Comparison of ENCODE assay signal across 8 cellular contexts in the genomic region with DNA sequence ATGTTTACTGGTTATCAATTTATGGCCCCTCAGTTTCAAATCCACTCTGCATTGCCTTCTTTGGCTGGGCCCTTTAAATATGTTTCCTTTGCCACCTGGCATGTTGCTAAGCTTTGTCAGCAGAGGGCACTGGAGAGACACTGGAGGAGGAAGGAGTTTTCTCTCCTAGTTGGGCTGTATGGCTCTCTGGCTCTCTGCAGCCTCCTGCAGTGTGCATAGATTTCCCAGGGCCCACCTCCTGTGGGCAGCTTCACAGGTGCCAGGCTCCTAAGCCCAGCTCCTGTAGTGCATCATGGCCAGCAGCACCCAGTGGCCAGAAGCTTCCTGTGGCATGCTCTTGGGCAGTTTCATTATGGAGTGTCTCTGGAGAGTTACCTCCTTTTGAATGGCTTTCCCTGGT. TPM values are rescaled to one million over a fixed set of nuclear protein-coding genes. Genes with fewer than 3 reads are reported as not detected.
DNase-seq lines count a peak whose midpoint lies in the region; ATAC-seq and TF ChIP-seq lines count a peak whose summit lies in the region.

No MANE protein-coding gene starts in this region.

- TF ChIP-seq POLR2A in stomach (IDR thresholded peaks at IDR 0.05) = no peak

- H3K36me3 Mint-ChIP-seq in activated T-cell treated with anti-CD3 and anti-CD28 coated beads, Interleukin-2, amount 50 U/mL, for 24 hours (ENCODE audit: low read depth) = no peaks in the 10 kb centered on the region
- no peaks in the 10 kb centered on the region for H3K36me3 Mint-ChIP-seq in activated T-cell treated with anti-CD3 and anti-CD28 coated beads, Interleukin-2, amount 50 U/mL, for 4 hours (ENCODE audit: insufficient read depth)

- no peak for TF ChIP-seq EP300 in stomach (IDR thresholded peaks at IDR 0.05)

- no peak overlapping the region for H3K4me3 Mint-ChIP-seq in activated T-cell treated with anti-CD3 and anti-CD28 coated beads, Interleukin-2, amount 50 U/mL, for 24 hours
- H3K4me3 Mint-ChIP-seq in activated T-cell treated with anti-CD3 and anti-CD28 coated beads, Interleukin-2, amount 50 U/mL, for 4 hours = no peak overlapping the region

- intact Hi-C loops in stomach (cut with DNase I; ENCODE audit: low total_unique reads) = loop anchor here (10.0 kb wide), 1 partner anchor 714 kb away; no protein-coding TSS in a partner anchor

- H3K9me3 ChIP-seq in OCI-LY3 (ENCODE audit: insufficient read depth, low read length) = no peaks in the 10 kb centered on the region
- H3K9me3 ChIP-seq in stomach = no peaks in the 10 kb centered on the region

- H3K27me3 ChIP-seq in OCI-LY3 (ENCODE audit: low read depth, low read length) (peaks cover 13% of the 10 kb centered on the region; the same call in 1 of the 2 replicates), stomach (no peaks in the 10 kb centered on the region)

- H3K9ac ChIP-seq in OCI-LY3 (ENCODE audit: low read length) = no peak overlapping the region

- H3K4me2 ChIP-seq in OCI-LY3 (ENCODE audit: low read length) = no peak overlapping the region

- H3K36me3 ChIP-seq in OCI-LY3 (replicated peaks; ENCODE audit: low read depth, low read length) = no peaks in the 10 kb centered on the region
- no peaks in the 10 kb centered on the region for H3K36me3 ChIP-seq in stomach

- no peak overlapping the region for H3K27ac Mint-ChIP-seq in activated T-cell treated with anti-CD3 and anti-CD28 coated beads, Interleukin-2, amount 50 U/mL, for 24 hours

- no peaks in the 10 kb centered on the region for H3K27me3 Mint-ChIP-seq in activated T-cell treated with anti-CD3 and anti-CD28 coated beads, Interleukin-2, amount 50 U/mL, for 24 hours
- no peaks in the 10 kb centered on the region for H3K27me3 Mint-ChIP-seq in activated T-cell treated with anti-CD3 and anti-CD28 coated beads, Interleukin-2, amount 50 U/mL, for 4 hours (ENCODE audit: low read depth)

- H3K27ac ChIP-seq in OCI-LY3 (ENCODE audit: low read length) (no peak overlapping the region), stomach (no peak overlapping the region)

- H3K4me1 ChIP-seq in OCI-LY3 (ENCODE audit: low read length) (peaks cover 10% of the 10 kb centered on the region), stomach (peaks cover 0 to 18% (median 8%) of the 10 kb centered on the region in 4 donors)

- no peak for ATAC-seq in activated T-cell treated with anti-CD3 and anti-CD28 coated beads, Interleukin-2, amount 50 U/mL, for 4 hours
- ATAC-seq in GM21825 (IDR thresholded peaks at IDR 0.05; ENCODE audit: unreplicated experiment) = peak; percentile 53

- H3K9me3 Mint-ChIP-seq in activated T-cell treated with anti-CD3 and anti-CD28 coated beads, Interleukin-2, amount 50 U/mL, for 24 hours = no peaks in the 10 kb centered on the region
- H3K9me3 Mint-ChIP-seq in activated T-cell treated with anti-CD3 and anti-CD28 coated beads, Interleukin-2, amount 50 U/mL, for 4 hours = no peaks in the 10 kb centered on the region

- H3K79me2 ChIP-seq in OCI-LY3 (ENCODE audit: low read length) = no peaks in the 10 kb centered on the region

- TF ChIP-seq CTCF in LNCAP (IDR thresholded peaks at IDR 0.05) (peak; percentile 79), OCI-LY3 (IDR thresholded peaks at IDR 0.05; ENCODE audit: low read depth, low read length) (peak; percentile 75), stomach (IDR thresholded peaks at IDR 0.05) (peak in 3 of 7 experiments; percentile 28 to 45 (median 28))

- peak overlapping the region; percentile 2; the same call in 1 of the 2 replicates for H2AFZ ChIP-seq in OCI-LY3 (ENCODE audit: low read depth, low read length)

- no peak overlapping the region for H3K4me3 ChIP-seq in OCI-LY3 (ENCODE audit: low read length)
- H3K4me3 ChIP-seq in stomach = no peak overlapping the region

- DNase-seq in activated T-cell treated with anti-CD3 and anti-CD28 coated beads, Interleukin-2, amount 50 U/mL, for 24 hours = peak; percentile 39
- DNase-seq in activated T-cell treated with anti-CD3 and anti-CD28 coated beads, Interleukin-2, amount 50 U/mL, for 4 hours = no peak
- DNase-seq in amniotic epithelial cell (ENCODE audit: low read depth) = peak; percentile 50
- peak; percentile 82 for DNase-seq in islet precursor cell
- DNase-seq in stomach = peak; percentile 40

- H4K20me1 ChIP-seq in OCI-LY3 (ENCODE audit: insufficient read depth, low read length) = no peaks in the 10 kb centered on the region

- peaks cover 21% of the 10 kb centered on the region for H3K4me1 Mint-ChIP-seq in activated T-cell treated with anti-CD3 and anti-CD28 coated beads, Interleukin-2, amount 50 U/mL, for 24 hours (ENCODE audit: low read depth)
- H3K4me1 Mint-ChIP-seq in activated T-cell treated with anti-CD3 and anti-CD28 coated beads, Interleukin-2, amount 50 U/mL, for 4 hours (ENCODE audit: low read depth) = peaks cover 13% of the 10 kb centered on the region

RNA-seq across cellular contexts. Expression of gene CAVIN4, which starts 23.3 kb away (rescaled TPM):
- under 1 TPM in 2 of 3 donors, not detected in 1; 0.08 to 0.24 TPM for total RNA-seq in activated T-cell treated with anti-CD3 and anti-CD28 coated beads, Interleukin-2, amount 50 U/mL, for 4 hours
- under 1 TPM in 1 of 5 donors, not detected in 4; 0.55 TPM for total RNA-seq in stomach
- under 1 TPM; 0.13 to 0.37 (median 0.31) TPM for polyA plus RNA-seq in stomach
